In genomic region chr16:21698169-21699032, GRCh38 we compare ENCODE assay signal across 17 cellular contexts. TPM values are rescaled to one million over a fixed set of nuclear protein-coding genes. Genes with fewer than 3 reads are reported as not detected.
"Had no signal": no experiment of that assay in that cellular context is flagged by ENCODE, and none has a peak within 500 bp of the region (broad histone marks: within the 10 kb centered on the region; RNA-seq: fewer than 3 reads in every experiment).

No MANE protein-coding gene starts in this region.

- ATAC-seq: activated T-helper 17 cell treated with anti-CD3 and anti-CD28 coated beads, Interleukin-2, amount 50 U/mL, for 72 hours; effector memory CD8-positive, alpha-beta T cell; stimulated activated effector memory CD8-positive, alpha-beta T cell treated with anti-CD3 and anti-CD28 coated beads, Interleukin-12 subunit alpha, Interleukin-12 subunit beta, amount 100 ng/mL, for 72 hours had no signal

- H3K4me3 ChIP-seq: hepatocyte, right atrium auricular region, smooth muscle cell, tibial nerve had no signal

- H3K9me3 Mint-ChIP-seq: activated CD4-positive, alpha-beta T cell treated with anti-CD3 and anti-CD28 coated beads, Interleukin-2, amount 10 ng/mL, durations not matched to agents 7 days and 5 days; activated naive CD4-positive, alpha-beta T cell treated with anti-CD3 and anti-CD28 coated beads, Interleukin-2, amount 50 U/mL, for 24 hours; activated T-helper 17 cell treated with anti-CD3 and anti-CD28 coated beads, Interleukin-2, amount 50 U/mL, for 72 hours; brain; effector memory CD8-positive, alpha-beta T cell; neural crest cell; stimulated activated effector memory CD8-positive, alpha-beta T cell treated with anti-CD3 and anti-CD28 coated beads, Interleukin-12 subunit alpha, Interleukin-12 subunit beta, amount 100 ng/mL, for 72 hours had no signal

- H3K36me3 ChIP-seq: right atrium auricular region, tibial nerve had no signal

- H3K27me3 ChIP-seq: right atrium auricular region, tibial nerve had no signal

- H3K4me3 Mint-ChIP-seq: activated CD4-positive, alpha-beta T cell treated with anti-CD3 and anti-CD28 coated beads, Interleukin-2, amount 10 ng/mL, durations not matched to agents 7 days and 5 days; activated naive CD4-positive, alpha-beta T cell treated with anti-CD3 and anti-CD28 coated beads, Interleukin-2, amount 50 U/mL, for 24 hours; activated T-helper 17 cell treated with anti-CD3 and anti-CD28 coated beads, Interleukin-2, amount 50 U/mL, for 72 hours; brain; effector memory CD8-positive, alpha-beta T cell; neural crest cell; stimulated activated effector memory CD8-positive, alpha-beta T cell treated with anti-CD3 and anti-CD28 coated beads, Interleukin-12 subunit alpha, Interleukin-12 subunit beta, amount 100 ng/mL, for 72 hours had no signal

- H3K27ac Mint-ChIP-seq: activated CD4-positive, alpha-beta T cell treated with anti-CD3 and anti-CD28 coated beads, Interleukin-2, amount 10 ng/mL, durations not matched to agents 7 days and 5 days; activated naive CD4-positive, alpha-beta T cell treated with anti-CD3 and anti-CD28 coated beads, Interleukin-2, amount 50 U/mL, for 24 hours; activated T-helper 17 cell treated with anti-CD3 and anti-CD28 coated beads, Interleukin-2, amount 50 U/mL, for 72 hours; brain; effector memory CD8-positive, alpha-beta T cell; stimulated activated effector memory CD8-positive, alpha-beta T cell treated with anti-CD3 and anti-CD28 coated beads, Interleukin-12 subunit alpha, Interleukin-12 subunit beta, amount 100 ng/mL, for 72 hours had no signal

- H2AFZ ChIP-seq: hepatocyte had no signal

- H3K27me3 Mint-ChIP-seq: activated naive CD4-positive, alpha-beta T cell treated with anti-CD3 and anti-CD28 coated beads, Interleukin-2, amount 50 U/mL, for 24 hours; activated T-helper 17 cell treated with anti-CD3 and anti-CD28 coated beads, Interleukin-2, amount 50 U/mL, for 72 hours; brain; effector memory CD8-positive, alpha-beta T cell had no signal

- H3K4me2 ChIP-seq: hepatocyte, smooth muscle cell had no signal

- DNase-seq: activated CD4-positive, alpha-beta T cell treated with anti-CD3 and anti-CD28 coated beads, Interleukin-2, amount 10 ng/mL, durations not matched to agents 7 days and 5 days; activated CD4-positive, CD25-positive, alpha-beta regulatory T cell; activated T-cell treated with anti-CD3 and anti-CD28 coated beads for 4 hours; amygdala; effector memory CD8-positive, alpha-beta T cell; kidney had no signal

- H3K27ac ChIP-seq: hepatocyte, right atrium auricular region, tibial nerve had no signal

- H3K4me1 Mint-ChIP-seq: activated naive CD4-positive, alpha-beta T cell treated with anti-CD3 and anti-CD28 coated beads, Interleukin-2, amount 50 U/mL, for 24 hours; activated T-helper 17 cell treated with anti-CD3 and anti-CD28 coated beads, Interleukin-2, amount 50 U/mL, for 72 hours; brain had no signal

- H3K9me3 ChIP-seq: right atrium auricular region, tibial nerve had no signal

- H3K36me3 Mint-ChIP-seq: activated naive CD4-positive, alpha-beta T cell treated with anti-CD3 and anti-CD28 coated beads, Interleukin-2, amount 50 U/mL, for 24 hours; brain; stimulated activated effector memory CD8-positive, alpha-beta T cell treated with anti-CD3 and anti-CD28 coated beads, Interleukin-12 subunit alpha, Interleukin-12 subunit beta, amount 100 ng/mL, for 72 hours had no signal

- H3K4me1 ChIP-seq: right atrium auricular region, tibial nerve had no signal

- H3K79me2 ChIP-seq: hepatocyte had no signal

RNA-seq across cellular contexts. Expression of gene OTOA, which starts 34.6 kb away (rescaled TPM):
- total RNA-seq: epithelial cell of proximal tubule, right atrium auricular region, smooth muscle cell had no signal
- polyA plus RNA-seq: hepatocyte, smooth muscle cell had no signal

RNA-seq across cellular contexts. Expression of gene IGSF6, which starts 46.0 kb away (rescaled TPM):
- total RNA-seq: epithelial cell of proximal tubule, myocyte, neural crest cell, smooth muscle cell had no signal
